7 cellular contexts compared by ENCODE assay signal in the genomic region with DNA sequence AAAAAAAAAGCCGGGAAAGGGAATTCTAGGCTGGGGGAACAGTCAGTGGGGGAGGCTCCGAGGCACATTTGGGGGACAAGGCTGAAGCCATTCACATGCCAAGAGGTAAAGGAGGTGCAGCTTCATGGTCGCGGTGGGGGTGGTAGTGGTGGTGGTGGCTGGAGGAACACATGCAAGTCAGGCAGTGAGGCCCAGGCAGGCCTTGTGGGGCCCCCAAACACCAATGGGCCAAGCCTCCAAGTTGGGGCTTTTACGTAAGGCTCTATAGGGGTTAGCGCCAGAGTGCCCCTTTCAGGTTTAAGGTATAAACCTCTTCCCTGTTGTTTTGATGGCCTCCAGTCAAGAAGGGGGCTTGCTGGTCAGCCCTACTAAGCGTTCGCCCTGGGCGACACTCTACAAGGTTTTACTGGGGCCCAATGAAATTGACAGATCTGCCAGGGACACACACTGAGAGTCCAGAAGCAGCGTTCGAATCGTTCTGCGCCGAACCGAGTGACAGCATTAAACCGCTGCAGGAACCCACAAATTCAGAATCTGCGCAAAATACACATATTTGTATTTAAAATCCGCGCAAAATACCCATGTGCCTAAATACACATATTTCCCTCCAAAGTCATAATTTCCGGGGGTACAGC. TPM values are rescaled to one million over a fixed set of nuclear protein-coding genes. Genes with fewer than 3 reads are reported as not detected.
A peak's percentile ranks its signal among the peaks of the same experiment; 100 is the strongest.
DNase-seq lines count a peak whose midpoint lies in the region; ATAC-seq and TF ChIP-seq lines count a peak whose summit lies in the region.

No MANE protein-coding gene starts in this region.

- H3K9me3 Mint-ChIP-seq in activated T-helper 1 cell treated with anti-CD3 and anti-CD28 coated beads, Interleukin-12 subunit alpha, Interleukin-12 subunit beta, Interleukin-2, Interleukin-4 antibody, amounts not matched to agents 30 ng/mL and 10 ng/mL and 1 ng/mL, durations not matched to agents 14 hours and 24 hours and 36 hours, result no peaks in the 10 kb centered on the region
- no peaks in the 10 kb centered on the region for H3K9me3 Mint-ChIP-seq in stimulated activated memory B cell treated with anti-CD40 and anti-IgM and Interleukin-4, amounts not matched to agents 10 μg/mL and 1 μg/mL and 100 μg/mL, for 72 hours

- peaks cover 45% of the 10 kb centered on the region for H3K4me1 Mint-ChIP-seq in activated T-helper 1 cell treated with anti-CD3 and anti-CD28 coated beads, Interleukin-12 subunit alpha, Interleukin-12 subunit beta, Interleukin-2, Interleukin-4 antibody, amounts not matched to agents 30 ng/mL and 10 ng/mL and 1 ng/mL, durations not matched to agents 14 hours and 24 hours and 36 hours (ENCODE audit: low read depth)
- H3K4me1 Mint-ChIP-seq in stimulated activated memory B cell treated with anti-CD40 and anti-IgM and Interleukin-4, amounts not matched to agents 10 μg/mL and 1 μg/mL and 100 μg/mL, for 72 hours, result peaks cover 31% of the 10 kb centered on the region

- peak overlapping the region; percentile 86 for H3K27ac Mint-ChIP-seq in activated T-helper 1 cell treated with anti-CD3 and anti-CD28 coated beads, Interleukin-12 subunit alpha, Interleukin-12 subunit beta, Interleukin-2, Interleukin-4 antibody, amounts not matched to agents 30 ng/mL and 10 ng/mL and 1 ng/mL, durations not matched to agents 14 hours and 24 hours and 36 hours
- peak overlapping the region; percentile 98 for H3K27ac Mint-ChIP-seq in stimulated activated memory B cell treated with anti-CD40 and anti-IgM and Interleukin-4, amounts not matched to agents 10 μg/mL and 1 μg/mL and 100 μg/mL, for 72 hours

- peak overlapping the region; percentile 96 for H3K27ac ChIP-seq in HL-60 (replicated peaks)

- no peak for TF ChIP-seq CTCF in HL-60 (IDR thresholded peaks at IDR 0.05; ENCODE audit: insufficient read depth, low read length)

- H3K27me3 Mint-ChIP-seq in activated T-helper 1 cell treated with anti-CD3 and anti-CD28 coated beads, Interleukin-12 subunit alpha, Interleukin-12 subunit beta, Interleukin-2, Interleukin-4 antibody, amounts not matched to agents 30 ng/mL and 10 ng/mL and 1 ng/mL, durations not matched to agents 14 hours and 24 hours and 36 hours (ENCODE audit: insufficient read depth), result no peaks in the 10 kb centered on the region
- no peaks in the 10 kb centered on the region for H3K27me3 Mint-ChIP-seq in stimulated activated memory B cell treated with anti-CD40 and anti-IgM and Interleukin-4, amounts not matched to agents 10 μg/mL and 1 μg/mL and 100 μg/mL, for 72 hours

- no peak for ATAC-seq in stimulated activated memory B cell treated with anti-CD40 and anti-IgM and Interleukin-4, amounts not matched to agents 10 μg/mL and 1 μg/mL and 100 μg/mL, for 72 hours

- DNase-seq in HL-60 (ENCODE audit: low read depth in 1 of 2, low spot score in 1 of 2) (no peak), epidermal melanocyte (ENCODE audit: insufficient read length, low spot score) (no peak), occipital lobe (lab: John Stamatoyannopoulos, UW) (no peak)
- DNase-seq in activated T-helper 1 cell treated with anti-CD3 and anti-CD28 coated beads, Interleukin-12 subunit alpha, Interleukin-12 subunit beta, Interleukin-2, Interleukin-4 antibody, amounts not matched to agents 30 ng/mL and 10 ng/mL and 1 ng/mL, durations not matched to agents 14 hours and 24 hours and 36 hours (ENCODE audit: low spot score), result no peak
- DNase-seq in activated CD8-positive, alpha-beta memory T cell treated with anti-CD3 and anti-CD28 coated beads, Interleukin-2, amount 50 U/mL, for 4 hours, result no peak

- H3K27me3 ChIP-seq in HL-60 (ENCODE audit: insufficient read depth, poor library complexity, severe bottlenecking), result no peaks in the 10 kb centered on the region

- intact Hi-C loops in activated T-helper 1 cell treated with anti-CD3 and anti-CD28 coated beads, Interleukin-12 subunit alpha, Interleukin-12 subunit beta, Interleukin-2, Interleukin-4 antibody, amounts not matched to agents 30 ng/mL and 10 ng/mL and 1 ng/mL, durations not matched to agents 14 hours and 24 hours and 36 hours (cut with micrococcal nuclease), result loop anchor here (1.0 to 10.0 kb wide), 13 partner anchors 8 to 1295 kb away; a partner anchor contains a TSS

- H3K4me3 Mint-ChIP-seq in activated T-helper 1 cell treated with anti-CD3 and anti-CD28 coated beads, Interleukin-12 subunit alpha, Interleukin-12 subunit beta, Interleukin-2, Interleukin-4 antibody, amounts not matched to agents 30 ng/mL and 10 ng/mL and 1 ng/mL, durations not matched to agents 14 hours and 24 hours and 36 hours, result peak overlapping the region; percentile 79
- H3K4me3 Mint-ChIP-seq in stimulated activated memory B cell treated with anti-CD40 and anti-IgM and Interleukin-4, amounts not matched to agents 10 μg/mL and 1 μg/mL and 100 μg/mL, for 72 hours, result peak overlapping the region; percentile 88

- H3K4me3 ChIP-seq in HL-60 (replicated peaks; ENCODE audit: insufficient read depth, low read length), result peak overlapping the region; percentile 64
- H3K4me3 ChIP-seq in iPS-11a (ENCODE audit: low read depth, low read length), result peak overlapping the region; percentile 93

- H3K36me3 Mint-ChIP-seq in activated T-helper 1 cell treated with anti-CD3 and anti-CD28 coated beads, Interleukin-12 subunit alpha, Interleukin-12 subunit beta, Interleukin-2, Interleukin-4 antibody, amounts not matched to agents 30 ng/mL and 10 ng/mL and 1 ng/mL, durations not matched to agents 14 hours and 24 hours and 36 hours (ENCODE audit: low read depth), result peaks cover 5% of the 10 kb centered on the region
- H3K36me3 Mint-ChIP-seq in stimulated activated memory B cell treated with anti-CD40 and anti-IgM and Interleukin-4, amounts not matched to agents 10 μg/mL and 1 μg/mL and 100 μg/mL, for 72 hours, result peaks cover 10% of the 10 kb centered on the region

RNA-seq across cellular contexts. Expression of a gene that starts 0.8 kb away (rescaled TPM):
- total RNA-seq in activated T-helper 1 cell treated with anti-CD3 and anti-CD28 coated beads, Interleukin-12 subunit alpha, Interleukin-12 subunit beta, Interleukin-2, Interleukin-4 antibody, amounts not matched to agents 30 ng/mL and 10 ng/mL and 1 ng/mL, durations not matched to agents 14 hours and 24 hours and 36 hours, result 14.9 and 15.0 TPM in 2 replicates
- 5.5 TPM for total RNA-seq in occipital lobe

RNA-seq across cellular contexts. Expression of a gene that starts 23.4 kb away (rescaled TPM):
- 71.7 and 76.2 TPM in 2 replicates for total RNA-seq in activated T-helper 1 cell treated with anti-CD3 and anti-CD28 coated beads, Interleukin-12 subunit alpha, Interleukin-12 subunit beta, Interleukin-2, Interleukin-4 antibody, amounts not matched to agents 30 ng/mL and 10 ng/mL and 1 ng/mL, durations not matched to agents 14 hours and 24 hours and 36 hours
- total RNA-seq in occipital lobe, result 4.5 TPM

RNA-seq across cellular contexts. Expression of a gene that starts 27.1 kb away (rescaled TPM):
- total RNA-seq in activated T-helper 1 cell treated with anti-CD3 and anti-CD28 coated beads, Interleukin-12 subunit alpha, Interleukin-12 subunit beta, Interleukin-2, Interleukin-4 antibody, amounts not matched to agents 30 ng/mL and 10 ng/mL and 1 ng/mL, durations not matched to agents 14 hours and 24 hours and 36 hours, result 40.8 TPM in 2 replicates
- 8.0 TPM for total RNA-seq in occipital lobe

RNA-seq across cellular contexts. Expression of a gene that starts 33.0 kb away (rescaled TPM):
- total RNA-seq in activated T-helper 1 cell treated with anti-CD3 and anti-CD28 coated beads, Interleukin-12 subunit alpha, Interleukin-12 subunit beta, Interleukin-2, Interleukin-4 antibody, amounts not matched to agents 30 ng/mL and 10 ng/mL and 1 ng/mL, durations not matched to agents 14 hours and 24 hours and 36 hours, result 72.3 and 80.2 TPM in 2 replicates
- 55.4 TPM for total RNA-seq in occipital lobe

RNA-seq across cellular contexts. Expression of a gene that starts 38.3 kb away (rescaled TPM):
- 0.12 TPM in 1 of 2 replicates, not detected in the other for total RNA-seq in activated T-helper 1 cell treated with anti-CD3 and anti-CD28 coated beads, Interleukin-12 subunit alpha, Interleukin-12 subunit beta, Interleukin-2, Interleukin-4 antibody, amounts not matched to agents 30 ng/mL and 10 ng/mL and 1 ng/mL, durations not matched to agents 14 hours and 24 hours and 36 hours
- 0.16 TPM for total RNA-seq in occipital lobe

Comparison
In these comparisons a context has a peak if more than half of its experiments do, and no peak if none do; other contexts are left out.
1. RNA of a gene that starts 23.4 kb away (total RNA-seq): 71.7 to 76.2 TPM in activated T-helper 1 cell treated with anti-CD3 and anti-CD28 coated beads, Interleukin-12 subunit alpha, Interleukin-12 subunit beta, Interleukin-2, Interleukin-4 antibody, amounts not matched to agents 30 ng/mL and 10 ng/mL and 1 ng/mL, durations not matched to agents 14 hours and 24 hours and 36 hours; 4.5 TPM in occipital lobe (single experiment); every median in the first group is over 10 times any median in the second.